19 cellular contexts compared by ENCODE assay signal in the genomic region with DNA sequence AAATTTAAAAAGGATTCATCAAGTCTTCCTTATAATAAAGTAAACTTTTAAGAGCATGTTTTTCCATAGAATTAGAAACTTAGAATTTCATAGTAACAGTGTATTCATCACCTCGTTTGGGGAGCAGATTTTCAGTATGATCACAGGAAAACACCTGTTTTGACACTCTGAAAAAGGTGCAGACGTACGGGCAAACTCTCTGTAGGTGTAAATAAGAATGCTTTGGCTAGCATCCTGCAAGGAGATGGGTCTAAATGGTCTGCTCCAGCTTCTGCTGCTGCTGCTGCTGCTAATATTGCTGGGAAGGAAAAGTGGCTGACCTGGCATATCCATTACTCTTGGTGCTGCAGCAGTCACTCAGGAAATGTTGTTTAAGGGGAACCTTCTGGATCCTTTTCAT.
DNase-seq lines count a peak whose midpoint lies in the region; ATAC-seq and TF ChIP-seq lines count a peak whose summit lies in the region.
"Had no signal": no experiment of that assay in that cellular context is flagged by ENCODE, and none has a peak within 500 bp of the region (broad histone marks: within the 10 kb centered on the region; RNA-seq: fewer than 3 reads in every experiment).

No MANE protein-coding gene starts in this region.

- intact Hi-C loops in activated T-helper 2 cell treated with anti-CD3 and anti-CD28 coated beads, Interferon-gamma antibody, Interleukin-2, Interleukin-4, amounts not matched to agents 10 μg/mL and 5 μg/mL and 100 μg/mL, durations not matched to agents 14 hours and 24 hours and 36 hours (cut with micrococcal nuclease), result loop anchor here (5.0 to 10.0 kb wide), 3 partner anchors 77 to 210 kb away; no protein-coding TSS in a partner anchor
- intact Hi-C loops in natural killer cell (cut with micrococcal nuclease) (loop anchor here (5.0 kb wide), 1 partner anchor 33 kb away; no protein-coding TSS in a partner anchor), lower leg skin (cut with DNase I; ENCODE audit: low total_unique reads) (no loop called here)

- in situ Hi-C loops in HAP-1 (cut with MboI; ENCODE audit: low sequenced_read_pairs), result no loop called here

- ATAC-seq in CD4-positive, CD25-positive, alpha-beta regulatory T cell (ENCODE audit: low read depth in 2 of 2), result no peak
- ATAC-seq in GM18502 (IDR thresholded peaks at IDR 0.05; ENCODE audit: poor library complexity, unreplicated experiment), result peak; percentile 3
- no peak for ATAC-seq in natural killer cell
- ATAC-seq in GM21737 (IDR thresholded peaks at IDR 0.05; ENCODE audit: unreplicated experiment), result no peak
- ATAC-seq: left lung, PC-3, SK-N-SH treated with all-trans-retinoic acid at 6 μM for 48 hours had no signal

- peak overlapping the region; percentile 41 to 81 (median 68) for H3K27ac Mint-ChIP-seq in CD4-positive, CD25-positive, alpha-beta regulatory T cell
- peak overlapping the region; percentile 26 for H3K27ac Mint-ChIP-seq in activated T-helper 2 cell treated with anti-CD3 and anti-CD28 coated beads, Interferon-gamma antibody, Interleukin-2, Interleukin-4, amounts not matched to agents 10 μg/mL and 5 μg/mL and 100 μg/mL, durations not matched to agents 14 hours and 24 hours and 36 hours
- peak overlapping the region; percentile 74 to 77 for H3K27ac Mint-ChIP-seq in natural killer cell
- H3K27ac Mint-ChIP-seq: H9 had no signal

- H3K4me3 Mint-ChIP-seq in CD4-positive, CD25-positive, alpha-beta regulatory T cell, result peak overlapping the region in 2 of 4 donors; percentile 42 to 48
- no peak overlapping the region for H3K4me3 Mint-ChIP-seq in activated T-helper 2 cell treated with anti-CD3 and anti-CD28 coated beads, Interferon-gamma antibody, Interleukin-2, Interleukin-4, amounts not matched to agents 10 μg/mL and 5 μg/mL and 100 μg/mL, durations not matched to agents 14 hours and 24 hours and 36 hours (ENCODE audit: low read depth)
- H3K4me3 Mint-ChIP-seq in natural killer cell, result peak overlapping the region; percentile 31
- H3K4me3 Mint-ChIP-seq: H9 had no signal

- no peak for TF ChIP-seq POLR2A in lower leg skin (IDR thresholded peaks at IDR 0.05)

- no peak for TF ChIP-seq CTCF in natural killer cell (IDR thresholded peaks at IDR 0.05)
- TF ChIP-seq CTCF in lower leg skin (IDR thresholded peaks at IDR 0.05), result no peak

- DNase-seq in CD4-positive, CD25-positive, alpha-beta regulatory T cell, result no peak
- no peak for DNase-seq in activated T-helper 2 cell treated with anti-CD3 and anti-CD28 coated beads, Interferon-gamma antibody, Interleukin-2, Interleukin-4, amounts not matched to agents 10 μg/mL and 5 μg/mL and 100 μg/mL, durations not matched to agents 14 hours and 24 hours and 36 hours (ENCODE audit: low spot score)
- DNase-seq in natural killer cell (no peak), lower leg skin (ENCODE audit: low spot score in 2 of 2) (no peak), HAP-1 (ENCODE audit: low spot score in 2 of 2) (no peak), GM19240 (ENCODE audit: insufficient read length, low spot score) (no peak)
- DNase-seq: amygdala, cerebellar nuclear complex, DMS79 treated with DMSO at 0.1 percent for 48 hours, foreskin melanocyte, H9, left lung, MG63, NCI-H2081, NCI-H526, PC-3 had no signal

- H3K27me3 ChIP-seq in CD4-positive, CD25-positive, alpha-beta regulatory T cell (ENCODE audit: control insufficient read depth, insufficient read depth, low read length), result no peaks in the 10 kb centered on the region
- no peaks in the 10 kb centered on the region for H3K27me3 ChIP-seq in HAP-1 (ENCODE audit: low read depth)
- H3K27me3 ChIP-seq: left lung, MG63 had no signal

- peak overlapping the region; percentile 48 for H3K4me3 ChIP-seq in CD4-positive, CD25-positive, alpha-beta regulatory T cell (ENCODE audit: low read depth, low read length)
- H3K4me3 ChIP-seq in lower leg skin (ENCODE audit: low read depth, poor library complexity, severe bottlenecking) (no peak overlapping the region), HAP-1 (no peak overlapping the region)
- H3K4me3 ChIP-seq: left lung, MG63 had no signal

- H3K9me3 ChIP-seq in CD4-positive, CD25-positive, alpha-beta regulatory T cell (ENCODE audit: control insufficient read depth in 2 of 2, low read length in 2 of 2), result no peaks in the 10 kb centered on the region
- H3K9me3 ChIP-seq in HAP-1, result no peaks in the 10 kb centered on the region
- H3K9me3 ChIP-seq: left lung, MG63 had no signal

- peaks cover 71% of the 10 kb centered on the region for H3K4me1 ChIP-seq in CD4-positive, CD25-positive, alpha-beta regulatory T cell (ENCODE audit: control insufficient read depth, insufficient read depth, low read length, poor library complexity, severe bottlenecking)
- H3K4me1 ChIP-seq in HAP-1, result peaks cover 4% of the 10 kb centered on the region; the same call in 1 of the 2 replicates

- peaks cover 0 to 3% (median 0%) of the 10 kb centered on the region in 7 donors for H3K9me3 Mint-ChIP-seq in CD4-positive, CD25-positive, alpha-beta regulatory T cell
- no peaks in the 10 kb centered on the region for H3K9me3 Mint-ChIP-seq in activated T-helper 2 cell treated with anti-CD3 and anti-CD28 coated beads, Interferon-gamma antibody, Interleukin-2, Interleukin-4, amounts not matched to agents 10 μg/mL and 5 μg/mL and 100 μg/mL, durations not matched to agents 14 hours and 24 hours and 36 hours
- H3K9me3 Mint-ChIP-seq in natural killer cell, result no peaks in the 10 kb centered on the region
- H3K9me3 Mint-ChIP-seq: H9 had no signal

- no peaks in the 10 kb centered on the region for H3K27me3 Mint-ChIP-seq in CD4-positive, CD25-positive, alpha-beta regulatory T cell
- no peaks in the 10 kb centered on the region for H3K27me3 Mint-ChIP-seq in activated T-helper 2 cell treated with anti-CD3 and anti-CD28 coated beads, Interferon-gamma antibody, Interleukin-2, Interleukin-4, amounts not matched to agents 10 μg/mL and 5 μg/mL and 100 μg/mL, durations not matched to agents 14 hours and 24 hours and 36 hours (ENCODE audit: low read depth)
- H3K27me3 Mint-ChIP-seq in natural killer cell (ENCODE audit: low read depth in 2 of 2), result no peaks in the 10 kb centered on the region

- peaks cover 39% of the 10 kb centered on the region for H3K36me3 Mint-ChIP-seq in CD4-positive, CD25-positive, alpha-beta regulatory T cell
- H3K36me3 Mint-ChIP-seq in activated T-helper 2 cell treated with anti-CD3 and anti-CD28 coated beads, Interferon-gamma antibody, Interleukin-2, Interleukin-4, amounts not matched to agents 10 μg/mL and 5 μg/mL and 100 μg/mL, durations not matched to agents 14 hours and 24 hours and 36 hours (ENCODE audit: low read depth), result peaks cover 59% of the 10 kb centered on the region
- H3K36me3 Mint-ChIP-seq in natural killer cell, result no peaks in the 10 kb centered on the region

- H3K4me1 Mint-ChIP-seq in CD4-positive, CD25-positive, alpha-beta regulatory T cell, result peaks cover 66 to 88% (median 80%) of the 10 kb centered on the region in 4 donors
- peaks cover 63% of the 10 kb centered on the region for H3K4me1 Mint-ChIP-seq in activated T-helper 2 cell treated with anti-CD3 and anti-CD28 coated beads, Interferon-gamma antibody, Interleukin-2, Interleukin-4, amounts not matched to agents 10 μg/mL and 5 μg/mL and 100 μg/mL, durations not matched to agents 14 hours and 24 hours and 36 hours (ENCODE audit: low read depth)
- H3K4me1 Mint-ChIP-seq in natural killer cell, result peaks cover 65 to 83% of the 10 kb centered on the region in 2 donors

- peak overlapping the region; percentile 44 for H3K27ac ChIP-seq in CD4-positive, CD25-positive, alpha-beta regulatory T cell (ENCODE audit: insufficient read depth, low read length, poor library complexity, severe bottlenecking)

- H3K36me3 ChIP-seq in CD4-positive, CD25-positive, alpha-beta regulatory T cell (ENCODE audit: control insufficient read depth, insufficient read depth, low read length), result peaks cover 34% of the 10 kb centered on the region
- no peaks in the 10 kb centered on the region for H3K36me3 ChIP-seq in HAP-1 (replicated peaks)

- WGBS in lower leg skin, 2 donors, result 83 to 89% methylated on average over 3 of the region's 3 CpGs
